ENCODE assay signal across 1 cellular context in the genomic region with DNA sequence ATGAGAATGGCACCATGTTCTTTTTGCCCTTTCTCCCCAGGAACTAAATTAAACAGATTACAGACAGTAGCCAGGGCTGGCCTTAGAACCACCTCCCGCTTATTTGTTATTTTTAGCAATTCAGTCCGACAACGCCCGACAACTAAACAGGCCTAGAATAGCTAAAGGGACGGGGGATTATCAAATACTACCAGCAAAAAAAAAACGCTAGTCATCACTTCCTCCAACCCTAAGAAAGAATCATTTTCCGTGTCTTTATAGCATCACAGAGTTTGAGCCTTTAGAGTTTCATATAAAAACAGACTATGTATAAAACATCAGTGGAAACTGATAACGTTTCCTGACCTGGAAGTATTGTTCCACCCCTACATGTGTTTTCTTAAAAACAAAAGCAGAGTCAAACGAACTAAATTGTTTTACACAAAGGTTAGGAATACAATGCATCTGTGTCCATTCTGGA.
TF ChIP-seq lines count a peak whose summit lies in the region.

No MANE protein-coding gene starts in this region.

TF ChIP-seq in SK-N-SH, 30 proteins besides CTCF, POLR2A, EP300 and RAD21 (continued from another document):
- TF ChIP-seq, protein P1, sequence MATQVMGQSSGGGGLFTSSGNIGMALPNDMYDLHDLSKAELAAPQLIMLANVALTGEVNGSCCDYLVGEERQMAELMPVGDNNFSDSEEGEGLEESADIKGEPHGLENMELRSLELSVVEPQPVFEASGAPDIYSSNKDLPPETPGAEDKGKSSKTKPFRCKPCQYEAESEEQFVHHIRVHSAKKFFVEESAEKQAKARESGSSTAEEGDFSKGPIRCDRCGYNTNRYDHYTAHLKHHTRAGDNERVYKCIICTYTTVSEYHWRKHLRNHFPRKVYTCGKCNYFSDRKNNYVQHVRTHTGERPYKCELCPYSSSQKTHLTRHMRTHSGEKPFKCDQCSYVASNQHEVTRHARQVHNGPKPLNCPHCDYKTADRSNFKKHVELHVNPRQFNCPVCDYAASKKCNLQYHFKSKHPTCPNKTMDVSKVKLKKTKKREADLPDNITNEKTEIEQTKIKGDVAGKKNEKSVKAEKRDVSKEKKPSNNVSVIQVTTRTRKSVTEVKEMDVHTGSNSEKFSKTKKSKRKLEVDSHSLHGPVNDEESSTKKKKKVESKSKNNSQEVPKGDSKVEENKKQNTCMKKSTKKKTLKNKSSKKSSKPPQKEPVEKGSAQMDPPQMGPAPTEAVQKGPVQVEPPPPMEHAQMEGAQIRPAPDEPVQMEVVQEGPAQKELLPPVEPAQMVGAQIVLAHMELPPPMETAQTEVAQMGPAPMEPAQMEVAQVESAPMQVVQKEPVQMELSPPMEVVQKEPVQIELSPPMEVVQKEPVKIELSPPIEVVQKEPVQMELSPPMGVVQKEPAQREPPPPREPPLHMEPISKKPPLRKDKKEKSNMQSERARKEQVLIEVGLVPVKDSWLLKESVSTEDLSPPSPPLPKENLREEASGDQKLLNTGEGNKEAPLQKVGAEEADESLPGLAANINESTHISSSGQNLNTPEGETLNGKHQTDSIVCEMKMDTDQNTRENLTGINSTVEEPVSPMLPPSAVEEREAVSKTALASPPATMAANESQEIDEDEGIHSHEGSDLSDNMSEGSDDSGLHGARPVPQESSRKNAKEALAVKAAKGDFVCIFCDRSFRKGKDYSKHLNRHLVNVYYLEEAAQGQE (IDR thresholded peaks at IDR 0.05; ENCODE audit: low read depth, low read length): no peak
- TF ChIP-seq, protein P2, sequence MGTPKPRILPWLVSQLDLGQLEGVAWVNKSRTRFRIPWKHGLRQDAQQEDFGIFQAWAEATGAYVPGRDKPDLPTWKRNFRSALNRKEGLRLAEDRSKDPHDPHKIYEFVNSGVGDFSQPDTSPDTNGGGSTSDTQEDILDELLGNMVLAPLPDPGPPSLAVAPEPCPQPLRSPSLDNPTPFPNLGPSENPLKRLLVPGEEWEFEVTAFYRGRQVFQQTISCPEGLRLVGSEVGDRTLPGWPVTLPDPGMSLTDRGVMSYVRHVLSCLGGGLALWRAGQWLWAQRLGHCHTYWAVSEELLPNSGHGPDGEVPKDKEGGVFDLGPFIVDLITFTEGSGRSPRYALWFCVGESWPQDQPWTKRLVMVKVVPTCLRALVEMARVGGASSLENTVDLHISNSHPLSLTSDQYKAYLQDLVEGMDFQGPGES (IDR thresholded peaks at IDR 0.05; ENCODE audit: low read depth, low read length): no peak
- no peak for TF ChIP-seq NRF1 (IDR thresholded peaks at IDR 0.05; ENCODE audit: low read depth, low read length)
- TF ChIP-seq TEAD4 (IDR thresholded peaks at IDR 0.05; ENCODE audit: borderline replicate concordance, insufficient read depth): no peak
- no peak for TF ChIP-seq JUND (IDR thresholded peaks at IDR 0.05)
- no peak for TF ChIP-seq NFIC (IDR thresholded peaks at IDR 0.05; ENCODE audit: borderline replicate concordance)
- TF ChIP-seq, protein P3, sequence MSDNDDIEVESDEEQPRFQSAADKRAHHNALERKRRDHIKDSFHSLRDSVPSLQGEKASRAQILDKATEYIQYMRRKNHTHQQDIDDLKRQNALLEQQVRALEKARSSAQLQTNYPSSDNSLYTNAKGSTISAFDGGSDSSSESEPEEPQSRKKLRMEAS (IDR thresholded peaks at IDR 0.05; ENCODE audit: low read depth): no peak
- no peak for TF ChIP-seq FOXJ3 (CRISPR knock-in tag; IDR thresholded peaks at IDR 0.05)
- TF ChIP-seq CHD2 (IDR thresholded peaks at IDR 0.05; ENCODE audit: low read length, partially characterized antibody): no peak
- no peak for TF ChIP-seq YY1 (IDR thresholded peaks at IDR 0.05; ENCODE audit: low read depth)
- TF ChIP-seq SIN3A (IDR thresholded peaks at IDR 0.05; ENCODE audit: borderline replicate concordance, low read depth, low read length): no peak
- TF ChIP-seq RCOR1 (IDR thresholded peaks at IDR 0.05; ENCODE audit: low read length): no peak
- no peak for TF ChIP-seq GATA2 (CRISPR knock-in tag; IDR thresholded peaks at IDR 0.05)
- TF ChIP-seq TCF12 (IDR thresholded peaks at IDR 0.05): no peak
- no peak for TF ChIP-seq TAF1 (IDR thresholded peaks at IDR 0.05; ENCODE audit: borderline replicate concordance, low read depth, low read length)
- TF ChIP-seq PBX3 (IDR thresholded peaks at IDR 0.05): no peak
